Comparison of ENCODE assay signal across 1 cellular context in the genomic region with DNA sequence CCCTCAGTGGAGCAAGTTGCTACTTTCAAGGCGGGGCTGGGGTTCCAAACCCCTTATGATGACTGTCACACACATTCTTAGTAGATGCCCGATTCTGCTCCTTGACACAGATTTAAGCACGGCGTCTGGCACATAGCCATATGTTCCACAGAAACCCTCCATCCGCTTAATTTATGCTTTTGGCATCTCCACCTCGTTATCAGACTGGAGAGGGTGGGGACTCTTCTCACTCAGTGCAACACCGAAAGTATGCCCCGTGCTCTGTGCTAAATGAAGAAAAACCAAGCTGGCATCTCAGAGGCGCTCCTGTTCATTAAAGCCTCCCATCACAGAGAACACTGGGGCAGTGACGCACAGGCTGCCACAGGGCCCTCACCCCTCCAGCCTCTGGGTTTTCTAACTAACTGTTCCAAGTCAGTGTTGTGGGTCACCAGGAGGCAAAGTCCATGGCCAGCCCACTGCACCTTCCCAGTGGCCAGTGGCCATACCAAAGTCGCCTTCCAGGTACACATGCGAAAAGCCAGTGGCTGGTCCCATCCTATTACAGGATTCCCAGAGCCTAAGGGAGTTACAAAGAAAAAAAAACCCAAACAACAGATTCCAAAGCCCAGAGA.
TF ChIP-seq lines count a peak whose summit lies in the region.

No MANE protein-coding gene starts in this region.

TF ChIP-seq in GM12878, 131 proteins besides CTCF, POLR2A, EP300 and RAD21 (continued from another document):
- TF ChIP-seq, protein P1, sequence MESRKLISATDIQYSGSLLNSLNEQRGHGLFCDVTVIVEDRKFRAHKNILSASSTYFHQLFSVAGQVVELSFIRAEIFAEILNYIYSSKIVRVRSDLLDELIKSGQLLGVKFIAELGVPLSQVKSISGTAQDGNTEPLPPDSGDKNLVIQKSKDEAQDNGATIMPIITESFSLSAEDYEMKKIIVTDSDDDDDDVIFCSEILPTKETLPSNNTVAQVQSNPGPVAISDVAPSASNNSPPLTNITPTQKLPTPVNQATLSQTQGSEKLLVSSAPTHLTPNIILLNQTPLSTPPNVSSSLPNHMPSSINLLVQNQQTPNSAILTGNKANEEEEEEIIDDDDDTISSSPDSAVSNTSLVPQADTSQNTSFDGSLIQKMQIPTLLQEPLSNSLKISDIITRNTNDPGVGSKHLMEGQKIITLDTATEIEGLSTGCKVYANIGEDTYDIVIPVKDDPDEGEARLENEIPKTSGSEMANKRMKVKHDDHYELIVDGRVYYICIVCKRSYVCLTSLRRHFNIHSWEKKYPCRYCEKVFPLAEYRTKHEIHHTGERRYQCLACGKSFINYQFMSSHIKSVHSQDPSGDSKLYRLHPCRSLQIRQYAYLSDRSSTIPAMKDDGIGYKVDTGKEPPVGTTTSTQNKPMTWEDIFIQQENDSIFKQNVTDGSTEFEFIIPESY (IDR thresholded peaks at IDR 0.05), result no peak
- TF ChIP-seq SMARCA5 (IDR thresholded peaks at IDR 0.05) (no peak), CBX3 (IDR thresholded peaks at IDR 0.05; ENCODE audit: borderline replicate concordance, low read depth) (no peak)
- TF ChIP-seq, protein P2, sequence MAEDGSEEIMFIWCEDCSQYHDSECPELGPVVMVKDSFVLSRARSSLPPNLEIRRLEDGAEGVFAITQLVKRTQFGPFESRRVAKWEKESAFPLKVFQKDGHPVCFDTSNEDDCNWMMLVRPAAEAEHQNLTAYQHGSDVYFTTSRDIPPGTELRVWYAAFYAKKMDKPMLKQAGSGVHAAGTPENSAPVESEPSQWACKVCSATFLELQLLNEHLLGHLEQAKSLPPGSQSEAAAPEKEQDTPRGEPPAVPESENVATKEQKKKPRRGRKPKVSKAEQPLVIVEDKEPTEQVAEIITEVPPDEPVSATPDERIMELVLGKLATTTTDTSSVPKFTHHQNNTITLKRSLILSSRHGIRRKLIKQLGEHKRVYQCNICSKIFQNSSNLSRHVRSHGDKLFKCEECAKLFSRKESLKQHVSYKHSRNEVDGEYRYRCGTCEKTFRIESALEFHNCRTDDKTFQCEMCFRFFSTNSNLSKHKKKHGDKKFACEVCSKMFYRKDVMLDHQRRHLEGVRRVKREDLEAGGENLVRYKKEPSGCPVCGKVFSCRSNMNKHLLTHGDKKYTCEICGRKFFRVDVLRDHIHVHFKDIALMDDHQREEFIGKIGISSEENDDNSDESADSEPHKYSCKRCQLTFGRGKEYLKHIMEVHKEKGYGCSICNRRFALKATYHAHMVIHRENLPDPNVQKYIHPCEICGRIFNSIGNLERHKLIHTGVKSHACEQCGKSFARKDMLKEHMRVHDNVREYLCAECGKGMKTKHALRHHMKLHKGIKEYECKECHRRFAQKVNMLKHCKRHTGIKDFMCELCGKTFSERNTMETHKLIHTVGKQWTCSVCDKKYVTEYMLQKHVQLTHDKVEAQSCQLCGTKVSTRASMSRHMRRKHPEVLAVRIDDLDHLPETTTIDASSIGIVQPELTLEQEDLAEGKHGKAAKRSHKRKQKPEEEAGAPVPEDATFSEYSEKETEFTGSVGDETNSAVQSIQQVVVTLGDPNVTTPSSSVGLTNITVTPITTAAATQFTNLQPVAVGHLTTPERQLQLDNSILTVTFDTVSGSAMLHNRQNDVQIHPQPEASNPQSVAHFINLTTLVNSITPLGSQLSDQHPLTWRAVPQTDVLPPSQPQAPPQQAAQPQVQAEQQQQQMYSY (CRISPR knock-in tag; IDR thresholded peaks at IDR 0.05), result no peak
- TF ChIP-seq, protein P3, sequence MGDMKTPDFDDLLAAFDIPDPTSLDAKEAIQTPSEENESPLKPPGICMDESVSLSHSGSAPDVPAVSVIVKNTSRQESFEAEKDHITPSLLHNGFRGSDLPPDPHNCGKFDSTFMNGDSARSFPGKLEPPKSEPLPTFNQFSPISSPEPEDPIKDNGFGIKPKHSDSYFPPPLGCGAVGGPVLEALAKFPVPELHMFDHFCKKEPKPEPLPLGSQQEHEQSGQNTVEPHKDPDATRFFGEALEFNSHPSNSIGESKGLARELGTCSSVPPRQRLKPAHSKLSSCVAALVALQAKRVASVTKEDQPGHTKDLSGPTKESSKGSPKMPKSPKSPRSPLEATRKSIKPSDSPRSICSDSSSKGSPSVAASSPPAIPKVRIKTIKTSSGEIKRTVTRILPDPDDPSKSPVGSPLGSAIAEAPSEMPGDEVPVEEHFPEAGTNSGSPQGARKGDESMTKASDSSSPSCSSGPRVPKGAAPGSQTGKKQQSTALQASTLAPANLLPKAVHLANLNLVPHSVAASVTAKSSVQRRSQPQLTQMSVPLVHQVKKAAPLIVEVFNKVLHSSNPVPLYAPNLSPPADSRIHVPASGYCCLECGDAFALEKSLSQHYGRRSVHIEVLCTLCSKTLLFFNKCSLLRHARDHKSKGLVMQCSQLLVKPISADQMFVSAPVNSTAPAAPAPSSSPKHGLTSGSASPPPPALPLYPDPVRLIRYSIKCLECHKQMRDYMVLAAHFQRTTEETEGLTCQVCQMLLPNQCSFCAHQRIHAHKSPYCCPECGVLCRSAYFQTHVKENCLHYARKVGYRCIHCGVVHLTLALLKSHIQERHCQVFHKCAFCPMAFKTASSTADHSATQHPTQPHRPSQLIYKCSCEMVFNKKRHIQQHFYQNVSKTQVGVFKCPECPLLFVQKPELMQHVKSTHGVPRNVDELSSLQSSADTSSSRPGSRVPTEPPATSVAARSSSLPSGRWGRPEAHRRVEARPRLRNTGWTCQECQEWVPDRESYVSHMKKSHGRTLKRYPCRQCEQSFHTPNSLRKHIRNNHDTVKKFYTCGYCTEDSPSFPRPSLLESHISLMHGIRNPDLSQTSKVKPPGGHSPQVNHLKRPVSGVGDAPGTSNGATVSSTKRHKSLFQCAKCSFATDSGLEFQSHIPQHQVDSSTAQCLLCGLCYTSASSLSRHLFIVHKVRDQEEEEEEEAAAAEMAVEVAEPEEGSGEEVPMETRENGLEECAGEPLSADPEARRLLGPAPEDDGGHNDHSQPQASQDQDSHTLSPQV (IDR thresholded peaks at IDR 0.05), result no peak
